In genomic region chr9:123481209-123481865, GRCh38 we compare ENCODE assay signal across 29 cellular contexts.
"Had no signal": no experiment of that assay in that cellular context is flagged by ENCODE, and none has a peak within 500 bp of the region (broad histone marks: within the 10 kb centered on the region; RNA-seq: fewer than 3 reads in every experiment).

No MANE protein-coding gene starts in this region.

- H3K9me3 ChIP-seq: ascending aorta, pancreas, thyroid gland had no signal

- H3K4me3 ChIP-seq: ascending aorta, pancreas, thyroid gland had no signal

- FAIRE-seq: kidney, pancreas had no signal

- H3K27ac ChIP-seq: ascending aorta, brain microvascular endothelial cell, pancreas, thyroid gland, VCaP had no signal

- ATAC-seq: effector memory CD8-positive, alpha-beta T cell; naive thymus-derived CD4-positive, alpha-beta T cell; pancreas; right cardiac atrium; stimulated activated memory B cell treated with anti-CD40 and anti-IgM and Interleukin-4, amounts not matched to agents 10 μg/mL and 1 μg/mL and 100 μg/mL, for 72 hours; stimulated activated naive CD8-positive, alpha-beta T cell treated with anti-CD3 and anti-CD28 coated beads, Interleukin-15, amount 100 ng/mL, for 72 hours had no signal

- DNase-seq: activated CD4-positive, alpha-beta memory T cell treated with anti-CD3 and anti-CD28 coated beads for 36 hours; activated CD4-positive, alpha-beta T cell treated with anti-CD3 and anti-CD28 coated beads, Interleukin-2, amount 10 ng/mL, durations not matched to agents 24 days and 14 days; activated CD4-positive, CD25-positive, alpha-beta regulatory T cell treated with anti-CD3 and anti-CD28 coated beads, Interleukin-2, amount 50 U/mL, for 72 hours; activated CD8-positive, alpha-beta memory T cell treated with anti-CD3 and anti-CD28 coated beads, Interleukin-2, amount 50 U/mL, for 4 hours; activated gamma-delta T cell; activated naive CD4-positive, alpha-beta T cell treated with anti-CD3 and anti-CD28 coated beads, Interleukin-2, amount 10 ng/mL, durations not matched to agents 7 days and 5 days; activated naive CD8-positive, alpha-beta T cell treated with anti-CD3 and anti-CD28 coated beads, Interleukin-2, amount 10 ng/mL, durations not matched to agents 7 days and 5 days; activated T-cell treated with anti-CD3 and anti-CD28 coated beads, Interleukin-2, amount 50 U/mL, for 24 hours; brain microvascular endothelial cell; cortex of kidney; effector memory CD8-positive, alpha-beta T cell; erythroblast; foreskin fibroblast; head of caudate nucleus; hippocampal formation; immature natural killer cell; kidney; naive thymus-derived CD4-positive, alpha-beta T cell; pancreas; right cardiac atrium; stimulated activated CD4-positive, alpha-beta T cell treated with anti-CD3 and anti-CD28 coated beads, Interleukin-12 subunit alpha, Interleukin-12 subunit beta, amount 100 ng/mL, for 4 hours; stimulated activated CD4-positive, alpha-beta T cell treated with anti-CD3 and anti-CD28 coated beads, Interleukin-4, amount 100 ng/mL, for 4 hours; stimulated activated CD8-positive, alpha-beta memory T cell treated with anti-CD3 and anti-CD28 coated beads, Interleukin-4, amount 100 ng/mL, for 48 hours; stimulated activated naive CD8-positive, alpha-beta T cell treated with anti-CD3 and anti-CD28 coated beads, Interleukin-15, amount 100 ng/mL, for 72 hours; substantia nigra; thyroid gland had no signal

- H3K36me3 ChIP-seq: ascending aorta, brain microvascular endothelial cell, pancreas, thyroid gland had no signal

- H3K4me1 ChIP-seq: ascending aorta, pancreas, thyroid gland had no signal

- H3K27me3 ChIP-seq: ascending aorta, brain microvascular endothelial cell, pancreas, thyroid gland had no signal
